Comparison of ENCODE assay signal across 26 cellular contexts in the genomic region with DNA sequence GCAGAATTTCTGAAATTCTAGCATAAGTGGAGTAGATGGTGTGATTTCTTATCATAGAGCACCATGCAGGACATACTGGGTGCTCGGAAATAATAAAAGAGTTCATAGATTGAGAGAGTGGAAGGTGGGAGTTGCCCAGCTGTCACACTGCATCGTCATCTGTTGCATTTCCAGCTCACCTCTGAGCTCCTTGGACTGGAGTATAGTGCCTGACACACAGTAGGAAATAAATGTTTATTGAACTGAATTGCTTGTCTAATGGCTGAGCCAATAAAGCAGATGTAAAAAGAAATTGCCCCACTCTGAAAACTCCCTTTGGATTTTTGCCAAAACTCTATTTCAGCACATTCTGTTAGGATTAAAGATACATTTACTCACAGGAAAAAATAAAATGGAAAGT.
DNase-seq lines count a peak whose midpoint lies in the region; ATAC-seq and TF ChIP-seq lines count a peak whose summit lies in the region.
"Had no signal": no experiment of that assay in that cellular context is flagged by ENCODE, and none has a peak within 500 bp of the region (broad histone marks: within the 10 kb centered on the region; RNA-seq: fewer than 3 reads in every experiment).

No MANE protein-coding gene starts in this region.

- H3K4me3 Mint-ChIP-seq in T-cell = no peak overlapping the region
- H3K4me3 Mint-ChIP-seq in activated CD4-positive, alpha-beta T cell treated with anti-CD3 and anti-CD28 coated beads, Interleukin-2, amount 10 ng/mL, durations not matched to agents 24 days and 14 days = no peak overlapping the region
- H3K4me3 Mint-ChIP-seq: activated CD4-positive, alpha-beta T cell treated with anti-CD3 and anti-CD28 coated beads for 36 hours; activated T-cell treated with anti-CD3 and anti-CD28 coated beads, Interleukin-2, amount 50 U/mL, for 24 hours; endodermal cell; naive B cell; stimulated activated memory B cell treated with anti-CD40 and anti-IgM and Interleukin-4, amounts not matched to agents 10 μg/mL and 1 μg/mL and 100 μg/mL, for 72 hours had no signal

- POLR2A ChIA-PET in HEK293 (lab: Yijun Ruan, JAX) (no interaction called here), T-cell (lab: Charles Lee) (no interaction called here)

- no peaks in the 10 kb centered on the region for H3K79me1 ChIP-seq in mesenchymal stem cell (replicated peaks; ENCODE audit: low read length, poor library complexity, severe bottlenecking)

- no peak overlapping the region for H2BK120ac ChIP-seq in mesenchymal stem cell (ENCODE audit: low read depth, low read length)

- H2AK5ac ChIP-seq in mesenchymal stem cell (ENCODE audit: low read length, severe bottlenecking) = no peak overlapping the region

- no peak overlapping the region for H3K18ac ChIP-seq in mesenchymal stem cell (ENCODE audit: low read depth in 1 of 2, low read length in 2 of 2)

- no peaks in the 10 kb centered on the region for H3K9me3 Mint-ChIP-seq in T-cell
- no peaks in the 10 kb centered on the region for H3K9me3 Mint-ChIP-seq in activated CD4-positive, alpha-beta T cell treated with anti-CD3 and anti-CD28 coated beads, Interleukin-2, amount 10 ng/mL, durations not matched to agents 24 days and 14 days
- H3K9me3 Mint-ChIP-seq: activated T-cell treated with anti-CD3 and anti-CD28 coated beads, Interleukin-2, amount 50 U/mL, for 24 hours; endodermal cell; naive B cell; stimulated activated memory B cell treated with anti-CD40 and anti-IgM and Interleukin-4, amounts not matched to agents 10 μg/mL and 1 μg/mL and 100 μg/mL, for 72 hours had no signal

- no peak overlapping the region for H2BK15ac ChIP-seq in mesenchymal stem cell (ENCODE audit: low read depth, poor library complexity, severe bottlenecking)

- H3K4me3 ChIP-seq in HEK293 (ENCODE audit: low read depth, low read length) (no peak overlapping the region), mesenchymal stem cell (ENCODE audit: insufficient read depth in 1 of 2, low read depth in 1 of 2, low read length in 2 of 2) (no peak overlapping the region)
- H3K4me3 ChIP-seq: BLaER1 treated with 17β-estradiol and CSF1 and Interleukin-3, amounts not matched to agents 10 nM and 100 nM; esophagus squamous epithelium; SJSA1; spleen; uterus had no signal

- no peaks in the 10 kb centered on the region for H3K27me3 ChIP-seq in mesenchymal stem cell (ENCODE audit: control insufficient read depth in 1 of 2, insufficient read depth in 1 of 2, low read length in 2 of 2)
- H3K27me3 ChIP-seq: BLaER1 treated with 17β-estradiol and CSF1 and Interleukin-3, amounts not matched to agents 10 nM and 100 nM; esophagus squamous epithelium; SJSA1; spleen; uterus had no signal

- no peak overlapping the region for H3K4ac ChIP-seq in mesenchymal stem cell (ENCODE audit: low read depth in 1 of 2, low read length in 2 of 2)

- H3K27ac ChIP-seq in HEK293 (ENCODE audit: extremely low read depth, low read depth, low read length) = no peak overlapping the region
- no peak overlapping the region for H3K27ac ChIP-seq in mesenchymal stem cell (ENCODE audit: low read length, poor library complexity, severe bottlenecking)
- H3K27ac ChIP-seq: BLaER1 treated with 17β-estradiol and CSF1 and Interleukin-3, amounts not matched to agents 10 nM and 100 nM; esophagus squamous epithelium; HL-60; SJSA1; spleen; uterus had no signal

- no peak overlapping the region for H4K91ac ChIP-seq in mesenchymal stem cell (ENCODE audit: low read length)

- peaks cover 0 to 3% of the 10 kb centered on the region in 2 donors for H3K27me3 Mint-ChIP-seq in T-cell
- H3K27me3 Mint-ChIP-seq in activated CD4-positive, alpha-beta T cell treated with anti-CD3 and anti-CD28 coated beads, Interleukin-2, amount 10 ng/mL, durations not matched to agents 24 days and 14 days = peaks cover 1% of the 10 kb centered on the region
- H3K27me3 Mint-ChIP-seq: activated T-cell treated with anti-CD3 and anti-CD28 coated beads, Interleukin-2, amount 50 U/mL, for 24 hours; naive B cell; stimulated activated memory B cell treated with anti-CD40 and anti-IgM and Interleukin-4, amounts not matched to agents 10 μg/mL and 1 μg/mL and 100 μg/mL, for 72 hours had no signal

- no peak overlapping the region for H2AFZ ChIP-seq in mesenchymal stem cell (ENCODE audit: low read depth, low read length)

- H3K36me3 Mint-ChIP-seq in T-cell = no peaks in the 10 kb centered on the region
- no peaks in the 10 kb centered on the region for H3K36me3 Mint-ChIP-seq in activated CD4-positive, alpha-beta T cell treated with anti-CD3 and anti-CD28 coated beads, Interleukin-2, amount 10 ng/mL, durations not matched to agents 24 days and 14 days (ENCODE audit: low read depth)
- H3K36me3 Mint-ChIP-seq: brain; naive B cell; stimulated activated memory B cell treated with anti-CD40 and anti-IgM and Interleukin-4, amounts not matched to agents 10 μg/mL and 1 μg/mL and 100 μg/mL, for 72 hours had no signal

- no peak for ATAC-seq in T-cell (replicated peaks in 1 of 4)
- ATAC-seq in GM21515 (IDR thresholded peaks at IDR 0.05; ENCODE audit: unreplicated experiment) = no peak
- ATAC-seq: activated CD4-positive, alpha-beta T cell treated with anti-CD3 and anti-CD28 coated beads for 36 hours; left cardiac atrium; stimulated activated memory B cell treated with anti-CD40 and anti-IgM and Interleukin-4, amounts not matched to agents 10 μg/mL and 1 μg/mL and 100 μg/mL, for 72 hours had no signal

- TF ChIP-seq CTCF in HEK293 (tag by site-specific recombination; IDR thresholded peaks at IDR 0.05) = no peak

- no peaks in the 10 kb centered on the region for H3K4me1 ChIP-seq in HEK293 (ENCODE audit: control insufficient read depth, insufficient read depth, low read length)
- peaks cover 2% of the 10 kb centered on the region for H3K4me1 ChIP-seq in mesenchymal stem cell (ENCODE audit: control insufficient read depth, insufficient read depth, low read depth, low read length)
- H3K4me1 ChIP-seq: BLaER1 treated with 17β-estradiol and CSF1 and Interleukin-3, amounts not matched to agents 10 nM and 100 nM; esophagus squamous epithelium; spleen; uterus had no signal

- H3K23ac ChIP-seq in mesenchymal stem cell (ENCODE audit: low read length in 2 of 2) = no peak overlapping the region

- no peak overlapping the region for H2BK5ac ChIP-seq in mesenchymal stem cell (ENCODE audit: low read depth, low read length, poor library complexity, severe bottlenecking)

- H3K36me3 ChIP-seq in HEK293 (ENCODE audit: control insufficient read depth in 2 of 2, insufficient read depth in 1 of 2, low read length in 2 of 2) (no peaks in the 10 kb centered on the region), mesenchymal stem cell (ENCODE audit: control insufficient read depth in 1 of 2, insufficient read depth in 2 of 2, low read depth in 1 of 2, low read length in 2 of 2) (no peaks in the 10 kb centered on the region)
- H3K36me3 ChIP-seq: BLaER1 treated with 17β-estradiol and CSF1 and Interleukin-3, amounts not matched to agents 10 nM and 100 nM; esophagus squamous epithelium; SJSA1; spleen; uterus had no signal

- H3K4me2 ChIP-seq in mesenchymal stem cell (ENCODE audit: low read length, poor library complexity, severe bottlenecking) = no peak overlapping the region
- H3K4me2 ChIP-seq: BLaER1 treated with 17β-estradiol and CSF1 and Interleukin-3, amounts not matched to agents 10 nM and 100 nM had no signal

- no peak overlapping the region for H3K14ac ChIP-seq in mesenchymal stem cell (ENCODE audit: low read length in 2 of 2)

- H3K9ac ChIP-seq in mesenchymal stem cell (ENCODE audit: low read length) = no peak overlapping the region
- H3K9ac ChIP-seq: BLaER1 treated with 17β-estradiol and CSF1 and Interleukin-3, amounts not matched to agents 10 nM and 100 nM had no signal

- 93% methylated on average over 2 of the region's 2 CpGs for WGBS in mesenchymal stem cell

- intact Hi-C loops in activated CD4-positive, alpha-beta T cell treated with anti-CD3 and anti-CD28 coated beads, Interleukin-2, amount 10 ng/mL, durations not matched to agents 24 days and 14 days (cut with micrococcal nuclease) = no loop called here

- no peak overlapping the region for H3K27ac Mint-ChIP-seq in T-cell
- no peak overlapping the region for H3K27ac Mint-ChIP-seq in activated CD4-positive, alpha-beta T cell treated with anti-CD3 and anti-CD28 coated beads, Interleukin-2, amount 10 ng/mL, durations not matched to agents 24 days and 14 days
- H3K27ac Mint-ChIP-seq: activated CD4-positive, alpha-beta T cell treated with anti-CD3 and anti-CD28 coated beads for 36 hours; activated T-cell treated with anti-CD3 and anti-CD28 coated beads, Interleukin-2, amount 50 U/mL, for 24 hours; endodermal cell; naive B cell; stimulated activated memory B cell treated with anti-CD40 and anti-IgM and Interleukin-4, amounts not matched to agents 10 μg/mL and 1 μg/mL and 100 μg/mL, for 72 hours had no signal

- H4K8ac ChIP-seq in mesenchymal stem cell (ENCODE audit: low read length) = no peak overlapping the region

- DNase-seq in NCI-H446 treated with DMSO at 0.1 percent for 48 hours (lab: John Stamatoyannopoulos, UW) (peak; percentile 38), dermis microvascular lymphatic vessel endothelial cell (ENCODE audit: low read depth in 2 of 2) (peak; percentile 53 to 58), mesenchymal stem cell (peak; percentile 56), T-cell (no peak)
- DNase-seq in activated CD4-positive, alpha-beta T cell treated with anti-CD3 and anti-CD28 coated beads, Interleukin-2, amount 50 U/mL, for 4 hours = no peak
- no peak for DNase-seq in activated CD4-positive, alpha-beta T cell treated with anti-CD3 and anti-CD28 coated beads, Interleukin-2, amount 10 ng/mL, durations not matched to agents 24 days and 14 days
- DNase-seq: activated CD4-positive, alpha-beta T cell treated with anti-CD3 and anti-CD28 coated beads for 36 hours; activated T-cell treated with anti-CD3 and anti-CD28 coated beads, Interleukin-2, amount 50 U/mL, for 24 hours; esophagus squamous epithelium; left cardiac atrium; naive B cell; NCI-H1048; NCI-H2029; nucleus accumbens; spleen; stimulated activated CD4-positive, alpha-beta T cell treated with anti-CD3 and anti-CD28 coated beads, Interleukin-2, amount 100 ng/mL, for 48 hours; T-helper 1 cell; uterus had no signal

- H3K9me3 ChIP-seq in HEK293 (ENCODE audit: control insufficient read depth, insufficient read depth, low read depth, low read length) (no peaks in the 10 kb centered on the region), mesenchymal stem cell (ENCODE audit: control insufficient read depth, low read length) (no peaks in the 10 kb centered on the region)
- H3K9me3 ChIP-seq: esophagus squamous epithelium, SJSA1, spleen, uterus had no signal

- H2BK12ac ChIP-seq in mesenchymal stem cell (ENCODE audit: low read length in 2 of 2) = no peak overlapping the region

- H3K4me1 Mint-ChIP-seq in T-cell = no peaks in the 10 kb centered on the region
- H3K4me1 Mint-ChIP-seq in activated CD4-positive, alpha-beta T cell treated with anti-CD3 and anti-CD28 coated beads, Interleukin-2, amount 10 ng/mL, durations not matched to agents 24 days and 14 days = no peaks in the 10 kb centered on the region
- H3K4me1 Mint-ChIP-seq: activated CD4-positive, alpha-beta T cell treated with anti-CD3 and anti-CD28 coated beads for 36 hours; stimulated activated memory B cell treated with anti-CD40 and anti-IgM and Interleukin-4, amounts not matched to agents 10 μg/mL and 1 μg/mL and 100 μg/mL, for 72 hours had no signal

- CTCF ChIA-PET in HEK293 (lab: Yijun Ruan, JAX) (interaction anchor here (0.5 kb wide), 1 partner anchor 21 kb away, joined by 3 read pairs; no protein-coding TSS in a partner anchor), T-cell (lab: Charles Lee) (no interaction called here)

Comparison
In these comparisons a context has a peak if more than half of its experiments do, and no peak if none do; other contexts are left out.
1. DNase-seq: peak in NCI-H446 treated with DMSO at 0.1 percent for 48 hours (single experiment), dermis microvascular lymphatic vessel endothelial cell (2 of 2) and mesenchymal stem cell (single experiment); none in activated CD4-positive, alpha-beta T cell treated with anti-CD3 and anti-CD28 coated beads, Interleukin-2, amount 50 U/mL, for 4 hours (0 of 2), T-cell (0 of 34) and activated CD4-positive, alpha-beta T cell treated with anti-CD3 and anti-CD28 coated beads, Interleukin-2, amount 10 ng/mL, durations not matched to agents 24 days and 14 days (single experiment).